ENCODE assay signal across 12 cellular contexts in the genomic region with DNA sequence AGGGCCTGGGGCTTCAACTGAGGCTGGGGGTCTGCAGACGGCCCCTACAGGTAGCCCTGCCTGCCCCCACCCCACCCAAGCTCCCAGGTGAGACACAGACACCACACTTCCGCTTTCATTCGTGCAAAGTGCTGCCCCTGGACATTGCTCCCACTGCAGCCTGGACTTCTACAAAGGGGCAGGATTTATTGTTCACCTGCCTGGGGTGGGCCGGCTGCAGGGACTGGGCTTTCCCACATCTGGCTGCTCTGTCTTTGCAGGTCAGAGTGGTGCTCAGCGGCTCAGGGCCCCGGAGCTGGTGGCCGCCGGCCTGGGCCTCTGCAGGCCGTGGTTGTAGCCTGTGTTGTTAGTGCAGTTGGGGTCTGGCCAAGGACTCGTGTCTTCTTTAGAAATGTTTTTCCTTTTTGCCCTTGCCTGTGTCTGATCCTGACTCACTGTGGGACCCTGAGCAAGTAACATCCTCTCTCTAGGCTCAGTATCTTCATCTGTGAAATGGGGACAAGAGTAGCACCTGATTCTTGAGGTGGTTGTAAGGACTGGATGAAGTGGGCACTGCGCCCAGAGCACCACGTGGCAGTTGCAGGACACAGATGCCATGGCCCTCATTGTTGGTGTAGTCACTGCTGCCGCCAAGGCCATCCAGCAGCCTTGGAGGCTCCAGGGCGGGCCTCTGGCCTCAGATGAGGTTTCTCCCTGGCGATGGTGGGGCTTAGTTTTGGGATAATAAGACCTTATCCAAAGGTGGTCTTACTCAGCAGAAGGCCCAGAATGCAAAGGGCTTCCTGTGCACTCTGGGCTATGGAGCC.
"Had no signal": no experiment of that assay in that cellular context is flagged by ENCODE, and none has a peak within 500 bp of the region (broad histone marks: within the 10 kb centered on the region; RNA-seq: fewer than 3 reads in every experiment).

No MANE protein-coding gene starts in this region.

- H3K9me3 Mint-ChIP-seq: activated CD4-positive, alpha-beta T cell treated with anti-CD3 and anti-CD28 coated beads, Interleukin-2, amount 10 ng/mL, durations not matched to agents 7 days and 5 days; activated T-helper 17 cell treated with anti-CD3 and anti-CD28 coated beads, Interleukin-2, amount 50 U/mL, for 72 hours; mesothelial cell of epicardium; T-cell had no signal

- H3K36me3 Mint-ChIP-seq: mesothelial cell of epicardium, T-cell had no signal

- H3K9me3 ChIP-seq: adrenal gland, colonic mucosa, esophagus muscularis mucosa had no signal

- H3K27ac ChIP-seq: adrenal gland, cardiac muscle cell, colonic mucosa, esophagus muscularis mucosa had no signal

- H3K36me3 ChIP-seq: adrenal gland, cardiac muscle cell, colonic mucosa, esophagus muscularis mucosa had no signal

- H3K27ac Mint-ChIP-seq: activated CD4-positive, alpha-beta T cell treated with anti-CD3 and anti-CD28 coated beads, Interleukin-2, amount 10 ng/mL, durations not matched to agents 7 days and 5 days; activated T-helper 17 cell treated with anti-CD3 and anti-CD28 coated beads, Interleukin-2, amount 50 U/mL, for 72 hours; mesothelial cell of epicardium; T-cell had no signal

- DNase-seq: activated CD4-positive, alpha-beta T cell treated with anti-CD3 and anti-CD28 coated beads, Interleukin-2, amount 10 ng/mL, durations not matched to agents 7 days and 5 days; activated naive CD4-positive, alpha-beta T cell treated with Interleukin-2 at 50 U/mL for 16 hours; colonic mucosa; stimulated activated CD4-positive, alpha-beta T cell treated with anti-CD3 and anti-CD28 coated beads, Interleukin-2, amount 100 ng/mL, for 48 hours; T-helper 9 cell; trophoblast cell had no signal

- H3K4me1 ChIP-seq: adrenal gland, colonic mucosa had no signal

- H3K4me3 ChIP-seq: adrenal gland, cardiac muscle cell, colonic mucosa, esophagus muscularis mucosa had no signal

- H3K4me3 Mint-ChIP-seq: activated CD4-positive, alpha-beta T cell treated with anti-CD3 and anti-CD28 coated beads, Interleukin-2, amount 10 ng/mL, durations not matched to agents 7 days and 5 days; activated T-helper 17 cell treated with anti-CD3 and anti-CD28 coated beads, Interleukin-2, amount 50 U/mL, for 72 hours had no signal

- H3K4me1 Mint-ChIP-seq: activated CD4-positive, alpha-beta T cell treated with anti-CD3 and anti-CD28 coated beads, Interleukin-2, amount 10 ng/mL, durations not matched to agents 7 days and 5 days; activated T-helper 17 cell treated with anti-CD3 and anti-CD28 coated beads, Interleukin-2, amount 50 U/mL, for 72 hours; mesothelial cell of epicardium had no signal
